In the genomic region with DNA sequence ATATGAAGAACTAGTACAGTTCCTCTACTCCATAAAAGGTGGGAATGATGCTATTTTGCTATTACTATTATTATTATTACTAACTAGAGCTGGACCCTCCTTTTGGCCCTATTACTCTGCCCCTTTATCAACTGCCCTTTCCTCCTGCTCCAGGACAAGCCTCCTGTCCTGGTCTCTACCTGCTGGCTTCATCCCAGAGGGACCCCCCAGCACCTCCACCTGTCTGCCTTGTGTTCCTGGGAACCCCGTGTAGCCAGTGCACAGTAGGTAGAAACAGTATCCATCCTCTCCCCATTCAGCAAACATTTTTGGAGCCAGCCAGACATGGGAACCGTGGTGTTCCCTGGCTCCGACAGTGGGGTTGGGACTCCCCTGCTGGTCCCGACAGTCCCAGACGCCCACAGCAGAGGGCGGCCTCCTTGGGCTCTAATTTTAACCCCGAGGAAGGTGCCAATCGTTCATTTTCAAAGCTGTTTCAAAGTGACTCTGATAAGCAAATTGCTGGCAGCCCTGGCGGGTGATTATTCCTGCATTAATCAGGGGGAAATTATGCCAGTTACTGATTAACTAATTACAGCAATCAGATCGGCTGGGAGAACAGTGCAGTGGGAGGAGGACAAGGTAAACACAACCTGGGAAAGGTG, we compare ENCODE assay signal across 9 cellular contexts. TPM values are rescaled to one million over a fixed set of nuclear protein-coding genes. Genes with fewer than 3 reads are reported as not detected.
DNase-seq lines count a peak whose midpoint lies in the region; ATAC-seq, FAIRE-seq and TF ChIP-seq lines count a peak whose summit lies in the region.
"Had no signal": no experiment of that assay in that cellular context is flagged by ENCODE, and none has a peak within 500 bp of the region (broad histone marks: within the 10 kb centered on the region; RNA-seq: fewer than 3 reads in every experiment).

No MANE protein-coding gene starts in this region.

- peaks cover 16% of the 10 kb centered on the region for H3K27me3 ChIP-seq in astrocyte (ENCODE audit: insufficient read depth, low read length)

- no peaks in the 10 kb centered on the region for H3K4me1 ChIP-seq in astrocyte (ENCODE audit: insufficient read depth, low read length)

- no peaks in the 10 kb centered on the region for H3K36me3 ChIP-seq in astrocyte (ENCODE audit: insufficient read depth, low read length)

- H3K4me1 Mint-ChIP-seq in astrocyte (ENCODE audit: low read depth, unreplicated experiment), result no peaks in the 10 kb centered on the region

- H3K4me2 ChIP-seq in astrocyte (ENCODE audit: low read length), result no peak overlapping the region

- H3K4me3 Mint-ChIP-seq in astrocyte (ENCODE audit: unreplicated experiment), result no peak overlapping the region

- no peaks in the 10 kb centered on the region for H3K36me3 Mint-ChIP-seq in astrocyte (ENCODE audit: low read depth, unreplicated experiment)

- no peak overlapping the region for H2AFZ ChIP-seq in astrocyte (ENCODE audit: low read depth, low read length)

- H3K9ac ChIP-seq in astrocyte (ENCODE audit: low read length), result no peak overlapping the region

- no peaks in the 10 kb centered on the region for H4K20me1 ChIP-seq in astrocyte (ENCODE audit: insufficient read depth, low read length)

- FAIRE-seq in astrocyte (lab: Jason Lieb, UNC), result no peak
- FAIRE-seq: GM18507 had no signal

- ATAC-seq in GM21381 (IDR thresholded peaks at IDR 0.05; ENCODE audit: unreplicated experiment) (no peak), GM21515 (IDR thresholded peaks at IDR 0.05; ENCODE audit: unreplicated experiment) (no peak)

- TF ChIP-seq CTCF in AG09319 (IDR thresholded peaks at IDR 0.05; ENCODE audit: low read depth, low read length), result peak; percentile 43
- peak; percentile 29 for TF ChIP-seq CTCF in HFF-Myc (IDR thresholded peaks at IDR 0.05; ENCODE audit: low read depth, low read length, missing control alignments)
- peak; percentile 29 for TF ChIP-seq CTCF in astrocyte (IDR thresholded peaks at IDR 0.05; ENCODE audit: insufficient read depth, low read depth, low read length)

- no peak overlapping the region for H3K27ac Mint-ChIP-seq in astrocyte (ENCODE audit: unreplicated experiment)

- peaks cover 3% of the 10 kb centered on the region for H3K9me3 Mint-ChIP-seq in astrocyte (ENCODE audit: unreplicated experiment)

- no peak overlapping the region for H3K4me3 ChIP-seq in HFF-Myc (replicated peaks; ENCODE audit: low read depth, low read length)
- no peak overlapping the region for H3K4me3 ChIP-seq in astrocyte (ENCODE audit: insufficient read depth, low read depth, low read length)

- DNase-seq in AG09319 (ENCODE audit: extremely low read depth, low read depth), result no peak
- DNase-seq in HFF-Myc (ENCODE audit: extremely low read depth, low read depth), result no peak
- no peak for DNase-seq in astrocyte (ENCODE audit: low read depth)
- peak; percentile 19 for DNase-seq in kidney glomerular epithelial cell (lab: John Stamatoyannopoulos, UW)
- no peak for DNase-seq in A172 (ENCODE audit: low spot score)
- DNase-seq in islet precursor cell, result no peak

- no peaks in the 10 kb centered on the region for H3K9me3 ChIP-seq in astrocyte (ENCODE audit: insufficient read depth, low read depth, low read length)

- no peak overlapping the region for H3K27ac ChIP-seq in astrocyte (ENCODE audit: low read depth, low read length)

- H3K27me3 Mint-ChIP-seq in astrocyte (ENCODE audit: low read depth, unreplicated experiment), result peaks cover 47% of the 10 kb centered on the region

- no peaks in the 10 kb centered on the region for H3K79me2 ChIP-seq in astrocyte (ENCODE audit: insufficient read depth, low read length)

RNA-seq across cellular contexts. Expression of a gene that starts 44.2 kb away (rescaled TPM):
- total RNA-seq in astrocyte, result 5.5 and 5.9 TPM in 2 replicates
- total RNA-seq in A172 (2014; rRNA removed; shearing (Covaris generic)), result 5.8 and 10.0 TPM in 2 replicates
